ENCODE assay signal across 9 cellular contexts in genomic region chr18:70288851-70289328, GRCh38. TPM values are rescaled to one million over a fixed set of nuclear protein-coding genes. Genes with fewer than 3 reads are reported as not detected.
DNase-seq lines count a peak whose midpoint lies in the region; ATAC-seq, FAIRE-seq and TF ChIP-seq lines count a peak whose summit lies in the region.
"Had no signal": no experiment of that assay in that cellular context is flagged by ENCODE, and none has a peak within 500 bp of the region (broad histone marks: within the 10 kb centered on the region; RNA-seq: fewer than 3 reads in every experiment).

SOCS6 (plus strand) TSS chr18:70289045; CDS start chr18:70324669, 35,624 bp downstream.

- no peak for TF ChIP-seq CTCF in kidney (IDR thresholded peaks at IDR 0.05; ENCODE audit: borderline replicate concordance, extremely low read depth, insufficient read depth)
- TF ChIP-seq CTCF in spleen (IDR thresholded peaks at IDR 0.05 in 8 of 11, conservative IDR thresholded peaks at IDR 0.05 in 3 of 11): no peak

- FAIRE-seq in kidney (lab: Jason Lieb, UNC): no peak

- H3K27ac ChIP-seq in SK-N-MC: no peak within 1 kb of the TSS
- H3K27ac ChIP-seq in kidney (ENCODE audit: low read depth in 2 of 2, low read length in 2 of 2): peak within 1 kb of the TSS; percentile 71 to 74
- peak within 1 kb of the TSS in 7 of 8 donors; percentile 61 to 86 (median 79) for H3K27ac ChIP-seq in spleen

- ATAC-seq in GM21367 (IDR thresholded peaks at IDR 0.05; ENCODE audit: unreplicated experiment) (peak; percentile 62), HG03571 (IDR thresholded peaks at IDR 0.05; ENCODE audit: unreplicated experiment) (peak; percentile 80)

- peaks cover 9 to 16% of the 10 kb centered on the region in 2 donors for H3K4me1 ChIP-seq in kidney (ENCODE audit: control insufficient read depth in 1 of 2, insufficient read depth in 1 of 2, low read depth in 1 of 2, low read length in 2 of 2)
- H3K4me1 ChIP-seq in spleen: peaks cover 4 to 45% (median 23%) of the 10 kb centered on the region in 6 donors

- DNase-seq in NCI-H1436 (lab: John Stamatoyannopoulos, UW) (peak; percentile 31), NCI-H1436 treated with DMSO at 0.1 percent for 48 hours (lab: John Stamatoyannopoulos, UW) (no peak), SK-N-MC (ENCODE audit: low read depth, low spot score) (no peak), cerebellum (ENCODE audit: low spot score) (peak; percentile 58), kidney (peak; percentile 90), spleen (peak; percentile 86)
- DNase-seq: DND-41 had no signal

- peak within 1 kb of the TSS; percentile 85 for H3K4me3 ChIP-seq in SK-N-MC
- H3K4me3 ChIP-seq in kidney (ENCODE audit: low read length in 2 of 2): peak within 1 kb of the TSS; percentile 84 to 90
- H3K4me3 ChIP-seq in spleen: peak within 1 kb of the TSS; percentile 50 to 90 (median 60)

- peak within 1 kb of the TSS; percentile 83 for H3K9ac ChIP-seq in SK-N-MC (ENCODE audit: insufficient read length)
- peak within 1 kb of the TSS; percentile 63 to 92 for H3K9ac ChIP-seq in kidney (ENCODE audit: low read length in 2 of 2)

- TF ChIP-seq POLR2A in spleen (IDR thresholded peaks at IDR 0.05): no peak

- H3K27me3 ChIP-seq in spleen (replicated peaks in 1 of 7): peaks cover 0 to 29% (median 0%) of the 10 kb centered on the region in 7 donors

- 0 to 1% (median 1%) methylated on average over 9 to 77 of the region's 77 CpGs for WGBS in spleen, 5 donors

- H3K9me3 ChIP-seq in SK-N-MC (ENCODE audit: low read depth, low read length) (no peaks in the 10 kb centered on the region), kidney (ENCODE audit: control insufficient read depth in 1 of 2, low read length in 2 of 2) (no peaks in the 10 kb centered on the region), spleen (no peaks in the 10 kb centered on the region)

- H3K36me3 ChIP-seq in SK-N-MC (ENCODE audit: insufficient read depth, low read length) (no peaks in the 10 kb centered on the region), kidney (ENCODE audit: control insufficient read depth in 1 of 2, insufficient read depth in 2 of 2, low read length in 2 of 2) (no peaks in the 10 kb centered on the region), spleen (no peaks in the 10 kb centered on the region)

- intact Hi-C loops in kidney (cut with DNase I): no loop called here
- intact Hi-C loops in spleen (cut with DNase I; ENCODE audit: low total_unique reads): no loop called here

RNA-seq across cellular contexts. Expression of gene SOCS6, which starts in this region (rescaled TPM):
- total RNA-seq in cerebellum (34.0 TPM), kidney (18.7 TPM), spleen (10 to 100 TPM in 2 of 7 donors, 1 to 10 TPM in 5; 6.6 to 11.5 (median 8.6) TPM)
- polyA plus RNA-seq in kidney (ENCODE audit: insufficient read depth, low read depth, low replicate concordance) (5.1 TPM), spleen (1 to 10 TPM; 1.3 to 2.1 (median 1.6) TPM)

Comparison
In these comparisons a context has a peak if more than half of its experiments do, and no peak if none do; other contexts are left out.
1. DNase-seq: peak in NCI-H1436 (single experiment), cerebellum (single experiment), kidney (single experiment) and spleen (single experiment); none in NCI-H1436 treated with DMSO at 0.1 percent for 48 hours (single experiment) and SK-N-MC (single experiment).
2. Peak in every context shown above with its lines, with median percentiles within 50 percentile points of each other: H3K4me3 ChIP-seq.